8 cellular contexts compared by ENCODE assay signal in the genomic region with DNA sequence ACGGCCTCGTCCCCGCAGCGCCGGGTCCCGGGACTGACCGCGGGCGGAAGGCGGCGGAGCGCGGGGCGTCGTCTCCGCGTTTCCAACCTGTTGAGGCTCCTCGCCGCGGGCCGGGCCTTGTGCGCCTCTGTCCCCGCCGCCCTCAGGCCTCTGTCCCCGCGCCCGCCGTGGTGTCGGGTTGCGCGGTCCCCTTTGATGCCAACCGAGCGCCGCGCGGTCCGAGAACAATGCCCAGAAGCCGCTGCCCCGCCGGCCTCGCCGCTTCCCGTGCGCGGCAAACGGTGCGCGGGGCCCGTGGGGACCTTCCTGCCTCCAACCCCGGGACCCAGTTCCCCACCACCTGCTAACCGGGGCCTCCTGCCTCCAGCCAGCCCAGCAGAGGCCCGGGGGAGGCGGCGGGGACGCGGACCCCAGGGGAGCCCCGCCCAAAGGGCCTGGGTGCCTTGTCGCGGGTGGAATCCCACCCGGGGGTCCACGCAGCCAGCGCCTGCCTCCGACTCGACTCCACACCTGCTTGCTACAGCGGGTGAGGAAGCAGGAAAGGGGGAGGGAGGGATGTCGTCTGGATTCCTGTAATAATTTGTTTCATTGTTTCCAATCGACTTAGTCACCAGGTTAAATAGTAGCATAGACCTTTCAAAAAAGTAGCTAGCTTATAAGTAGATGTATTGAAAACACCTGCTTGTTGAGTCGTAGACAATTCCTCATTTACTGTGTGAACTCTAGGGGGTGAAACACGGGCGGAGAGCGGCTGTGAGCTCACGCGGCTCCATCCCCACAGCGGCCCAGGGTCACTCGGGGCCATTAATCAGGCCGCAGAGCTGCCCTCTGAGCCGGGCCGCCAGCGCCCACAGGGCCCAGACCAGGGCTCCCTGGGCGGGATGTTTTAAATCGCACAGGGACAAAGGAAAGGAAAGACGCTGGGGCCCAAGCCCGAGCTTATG. TPM values are rescaled to one million over a fixed set of nuclear protein-coding genes. Genes with fewer than 3 reads are reported as not detected.
DNase-seq lines count a peak whose midpoint lies in the region; ATAC-seq and TF ChIP-seq lines count a peak whose summit lies in the region.

No MANE protein-coding gene starts in this region.

- H3K27ac Mint-ChIP-seq in activated CD4-positive, alpha-beta memory T cell treated with anti-CD3 and anti-CD28 coated beads for 36 hours = no peak overlapping the region
- H3K27ac Mint-ChIP-seq in activated CD4-positive, alpha-beta memory T cell treated with anti-CD3 and anti-CD28 coated beads, Interleukin-2, amount 10 ng/mL, durations not matched to agents 7 days and 5 days = no peak overlapping the region
- H3K27ac Mint-ChIP-seq in brain = peak overlapping the region in 3 of 5 experiments; percentile 50 to 76 (median 74)

- H3K9me3 Mint-ChIP-seq in activated CD4-positive, alpha-beta memory T cell treated with anti-CD3 and anti-CD28 coated beads for 36 hours = peaks cover 7% of the 10 kb centered on the region
- H3K9me3 Mint-ChIP-seq in activated CD4-positive, alpha-beta memory T cell treated with anti-CD3 and anti-CD28 coated beads, Interleukin-2, amount 10 ng/mL, durations not matched to agents 7 days and 5 days = peaks cover 6% of the 10 kb centered on the region
- H3K9me3 Mint-ChIP-seq in brain = peaks cover 6 to 27% (median 10%) of the 10 kb centered on the region in 5 experiments

- H3K9me3 ChIP-seq in right lobe of liver (no peaks in the 10 kb centered on the region), stomach smooth muscle (ENCODE audit: control insufficient read depth in 2 of 2, low read length in 2 of 2) (peaks cover 0 to 2% of the 10 kb centered on the region in 2 donors)

- peaks cover 6% of the 10 kb centered on the region for H3K4me1 Mint-ChIP-seq in activated CD4-positive, alpha-beta memory T cell treated with anti-CD3 and anti-CD28 coated beads for 36 hours (ENCODE audit: low read depth)
- peaks cover 11% of the 10 kb centered on the region for H3K4me1 Mint-ChIP-seq in activated CD4-positive, alpha-beta memory T cell treated with anti-CD3 and anti-CD28 coated beads, Interleukin-2, amount 10 ng/mL, durations not matched to agents 7 days and 5 days
- H3K4me1 Mint-ChIP-seq in brain = peaks cover 59% of the 10 kb centered on the region

- peak; percentile 28 for DNase-seq in activated CD4-positive, alpha-beta memory T cell treated with anti-CD3 and anti-CD28 coated beads for 36 hours
- no peak for DNase-seq in activated CD4-positive, alpha-beta memory T cell treated with anti-CD3 and anti-CD28 coated beads, Interleukin-2, amount 10 ng/mL, durations not matched to agents 7 days and 5 days
- DNase-seq in right lobe of liver (peak in 2 of 3 donors; percentile 36 to 56), AG08395 (ENCODE audit: low spot score) (no peak)

- no peaks in the 10 kb centered on the region for H3K36me3 ChIP-seq in right lobe of liver
- H3K36me3 ChIP-seq in stomach smooth muscle (ENCODE audit: control insufficient read depth in 2 of 2, insufficient read depth in 2 of 2, low read length in 2 of 2) = no peaks in the 10 kb centered on the region

- TF ChIP-seq CTCF in brain (conservative IDR thresholded peaks at IDR 0.05) (no peak), right lobe of liver (IDR thresholded peaks at IDR 0.05) (no peak)

- H3K27ac ChIP-seq in right lobe of liver (peak overlapping the region in 2 of 3 donors; percentile 26 to 77), stomach smooth muscle (ENCODE audit: low read length) (peak overlapping the region; percentile 46)

- POLR2A ChIA-PET in activated CD4-positive, alpha-beta memory T cell treated with anti-CD3 and anti-CD28 coated beads for 36 hours (lab: Charles Lee) = no interaction called here
- POLR2A ChIA-PET in activated CD4-positive, alpha-beta memory T cell treated with anti-CD3 and anti-CD28 coated beads, Interleukin-2, amount 10 ng/mL, durations not matched to agents 7 days and 5 days (lab: Charles Lee) = no interaction called here

- no peaks in the 10 kb centered on the region for H3K27me3 ChIP-seq in right lobe of liver
- H3K27me3 ChIP-seq in stomach smooth muscle (ENCODE audit: control insufficient read depth in 1 of 2, insufficient read depth in 2 of 2, low read length in 2 of 2) = peaks cover 11 to 20% of the 10 kb centered on the region in 2 donors

- no peak for TF ChIP-seq POLR2A in right lobe of liver (IDR thresholded peaks at IDR 0.05)

- ATAC-seq in right lobe of liver (no peak), GM21526 (IDR thresholded peaks at IDR 0.05; ENCODE audit: low FRiP score, unreplicated experiment) (no peak), HG03045 (IDR thresholded peaks at IDR 0.05; ENCODE audit: unreplicated experiment) (no peak)

- peaks cover 59% of the 10 kb centered on the region for H3K27me3 Mint-ChIP-seq in activated CD4-positive, alpha-beta memory T cell treated with anti-CD3 and anti-CD28 coated beads for 36 hours
- H3K27me3 Mint-ChIP-seq in activated CD4-positive, alpha-beta memory T cell treated with anti-CD3 and anti-CD28 coated beads, Interleukin-2, amount 10 ng/mL, durations not matched to agents 7 days and 5 days = peaks cover 52% of the 10 kb centered on the region
- H3K27me3 Mint-ChIP-seq in brain = peaks cover 35% of the 10 kb centered on the region

- 51% methylated on average over 20 of the region's 83 CpGs for WGBS in right lobe of liver (ENCODE audit: insufficient coverage, low coverage, low lambda C conversion rate, missing lambda C conversion rate)

- intact Hi-C loops in activated CD4-positive, alpha-beta memory T cell treated with anti-CD3 and anti-CD28 coated beads for 36 hours (cut with micrococcal nuclease) = no loop called here
- intact Hi-C loops in right lobe of liver (cut with DNase I) = loop anchor here in 1 of 2 donors (10.0 kb wide), 1 partner anchor 71 kb away; no protein-coding TSS in a partner anchor

- peaks cover 3% of the 10 kb centered on the region for H3K36me3 Mint-ChIP-seq in activated CD4-positive, alpha-beta memory T cell treated with anti-CD3 and anti-CD28 coated beads for 36 hours
- H3K36me3 Mint-ChIP-seq in activated CD4-positive, alpha-beta memory T cell treated with anti-CD3 and anti-CD28 coated beads, Interleukin-2, amount 10 ng/mL, durations not matched to agents 7 days and 5 days (ENCODE audit: low read depth) = peaks cover 3% of the 10 kb centered on the region
- no peaks in the 10 kb centered on the region for H3K36me3 Mint-ChIP-seq in brain

- CTCF ChIA-PET in activated CD4-positive, alpha-beta memory T cell treated with anti-CD3 and anti-CD28 coated beads for 36 hours (lab: Charles Lee) = no interaction called here
- CTCF ChIA-PET in activated CD4-positive, alpha-beta memory T cell treated with anti-CD3 and anti-CD28 coated beads, Interleukin-2, amount 10 ng/mL, durations not matched to agents 7 days and 5 days (lab: Charles Lee) = no interaction called here

- peak overlapping the region; percentile 53 to 60 (median 57) for H3K4me3 ChIP-seq in right lobe of liver
- peak overlapping the region; percentile 35 to 66 for H3K4me3 ChIP-seq in stomach smooth muscle (ENCODE audit: low read length in 2 of 2)

- no peak overlapping the region for H3K4me3 Mint-ChIP-seq in activated CD4-positive, alpha-beta memory T cell treated with anti-CD3 and anti-CD28 coated beads for 36 hours
- H3K4me3 Mint-ChIP-seq in activated CD4-positive, alpha-beta memory T cell treated with anti-CD3 and anti-CD28 coated beads, Interleukin-2, amount 10 ng/mL, durations not matched to agents 7 days and 5 days = no peak overlapping the region
- H3K4me3 Mint-ChIP-seq in brain = peak overlapping the region; percentile 66 to 84 (median 78)

- H3K9ac ChIP-seq in stomach smooth muscle (ENCODE audit: low read length in 2 of 2) = peak overlapping the region in 1 of 2 donors; percentile 42

- peaks cover 0 to 29% (median 12%) of the 10 kb centered on the region in 4 donors for H3K4me1 ChIP-seq in right lobe of liver
- peaks cover 28% of the 10 kb centered on the region for H3K4me1 ChIP-seq in stomach smooth muscle (ENCODE audit: control insufficient read depth, insufficient read depth, low read length)

RNA-seq across cellular contexts. Expression of a gene that starts 1.1 kb away (rescaled TPM):
- total RNA-seq in activated CD4-positive, alpha-beta memory T cell treated with anti-CD3 and anti-CD28 coated beads for 36 hours = 1 to 10 TPM; 4.5 TPM
- total RNA-seq in activated CD4-positive, alpha-beta memory T cell treated with anti-CD3 and anti-CD28 coated beads, Interleukin-2, amount 10 ng/mL, durations not matched to agents 7 days and 5 days = 1 to 10 TPM; 2.2 to 3.9 TPM
- polyA plus RNA-seq in brain (ENCODE audit: insufficient read depth, low read depth, low replicate concordance) = 31.5 TPM
- 100 to 1,000 TPM; 261 to 487 (median 297) TPM for total RNA-seq in right lobe of liver

Comparison
In these comparisons a context has a peak if more than half of its experiments do, and no peak if none do; other contexts are left out.
1. DNase-seq: peak in activated CD4-positive, alpha-beta memory T cell treated with anti-CD3 and anti-CD28 coated beads for 36 hours (single experiment) and right lobe of liver (2 of 3); none in activated CD4-positive, alpha-beta memory T cell treated with anti-CD3 and anti-CD28 coated beads, Interleukin-2, amount 10 ng/mL, durations not matched to agents 7 days and 5 days (single experiment) and AG08395 (single experiment).
2. H3K27ac Mint-ChIP-seq: peak in brain (3 of 5); none in activated CD4-positive, alpha-beta memory T cell treated with anti-CD3 and anti-CD28 coated beads for 36 hours (single experiment) and activated CD4-positive, alpha-beta memory T cell treated with anti-CD3 and anti-CD28 coated beads, Interleukin-2, amount 10 ng/mL, durations not matched to agents 7 days and 5 days (single experiment).
3. H3K4me3 Mint-ChIP-seq: peak in brain (5 of 5); none in activated CD4-positive, alpha-beta memory T cell treated with anti-CD3 and anti-CD28 coated beads for 36 hours (single experiment) and activated CD4-positive, alpha-beta memory T cell treated with anti-CD3 and anti-CD28 coated beads, Interleukin-2, amount 10 ng/mL, durations not matched to agents 7 days and 5 days (single experiment).
4. RNA of a gene that starts 1.1 kb away (total RNA-seq): 261 to 487 TPM in right lobe of liver; 4.5 TPM in activated CD4-positive, alpha-beta memory T cell treated with anti-CD3 and anti-CD28 coated beads for 36 hours and 2.2 to 3.9 TPM in activated CD4-positive, alpha-beta memory T cell treated with anti-CD3 and anti-CD28 coated beads, Interleukin-2, amount 10 ng/mL, durations not matched to agents 7 days and 5 days; every median in the first group is over 10 times any median in the second.